Comparison of ENCODE assay signal across 2 cellular contexts in the genomic region with DNA sequence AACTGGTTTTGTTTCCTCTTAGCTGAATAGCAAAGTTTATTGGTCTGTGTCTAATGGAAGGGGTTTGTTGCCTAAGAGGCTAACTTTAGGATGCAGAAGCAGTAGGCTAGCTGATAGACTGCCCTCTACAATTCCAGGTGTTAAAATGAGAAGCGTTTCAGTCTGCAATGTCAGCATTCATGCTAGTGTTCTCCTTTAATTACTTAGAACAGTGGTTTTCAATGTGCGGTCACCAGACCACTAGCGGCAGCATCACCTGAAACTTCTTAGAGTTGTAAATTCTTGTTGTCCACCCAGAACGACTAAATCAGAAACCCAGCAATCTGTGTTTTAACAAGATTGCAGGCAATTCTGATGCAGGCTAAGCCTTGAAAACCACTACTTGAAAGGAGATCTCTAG.
TF ChIP-seq lines count a peak whose summit lies in the region.

No MANE protein-coding gene starts in this region.

TF ChIP-seq in A549, 52 proteins besides CTCF, POLR2A, EP300 and RAD21 (continued from another document):
- TF ChIP-seq, protein P1, sequence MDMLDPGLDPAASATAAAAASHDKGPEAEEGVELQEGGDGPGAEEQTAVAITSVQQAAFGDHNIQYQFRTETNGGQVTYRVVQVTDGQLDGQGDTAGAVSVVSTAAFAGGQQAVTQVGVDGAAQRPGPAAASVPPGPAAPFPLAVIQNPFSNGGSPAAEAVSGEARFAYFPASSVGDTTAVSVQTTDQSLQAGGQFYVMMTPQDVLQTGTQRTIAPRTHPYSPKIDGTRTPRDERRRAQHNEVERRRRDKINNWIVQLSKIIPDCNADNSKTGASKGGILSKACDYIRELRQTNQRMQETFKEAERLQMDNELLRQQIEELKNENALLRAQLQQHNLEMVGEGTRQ (IDR thresholded peaks at IDR 0.05): no peak
- TF ChIP-seq FOSB (CRISPR knock-in tag; IDR thresholded peaks at IDR 0.05): no peak
TF ChIP-seq in A549: peak in this region for 1.

TF ChIP-seq in GM23338, 12 proteins besides CTCF, POLR2A, EP300 and RAD21 (continued from another document):
- TF ChIP-seq, protein P2, sequence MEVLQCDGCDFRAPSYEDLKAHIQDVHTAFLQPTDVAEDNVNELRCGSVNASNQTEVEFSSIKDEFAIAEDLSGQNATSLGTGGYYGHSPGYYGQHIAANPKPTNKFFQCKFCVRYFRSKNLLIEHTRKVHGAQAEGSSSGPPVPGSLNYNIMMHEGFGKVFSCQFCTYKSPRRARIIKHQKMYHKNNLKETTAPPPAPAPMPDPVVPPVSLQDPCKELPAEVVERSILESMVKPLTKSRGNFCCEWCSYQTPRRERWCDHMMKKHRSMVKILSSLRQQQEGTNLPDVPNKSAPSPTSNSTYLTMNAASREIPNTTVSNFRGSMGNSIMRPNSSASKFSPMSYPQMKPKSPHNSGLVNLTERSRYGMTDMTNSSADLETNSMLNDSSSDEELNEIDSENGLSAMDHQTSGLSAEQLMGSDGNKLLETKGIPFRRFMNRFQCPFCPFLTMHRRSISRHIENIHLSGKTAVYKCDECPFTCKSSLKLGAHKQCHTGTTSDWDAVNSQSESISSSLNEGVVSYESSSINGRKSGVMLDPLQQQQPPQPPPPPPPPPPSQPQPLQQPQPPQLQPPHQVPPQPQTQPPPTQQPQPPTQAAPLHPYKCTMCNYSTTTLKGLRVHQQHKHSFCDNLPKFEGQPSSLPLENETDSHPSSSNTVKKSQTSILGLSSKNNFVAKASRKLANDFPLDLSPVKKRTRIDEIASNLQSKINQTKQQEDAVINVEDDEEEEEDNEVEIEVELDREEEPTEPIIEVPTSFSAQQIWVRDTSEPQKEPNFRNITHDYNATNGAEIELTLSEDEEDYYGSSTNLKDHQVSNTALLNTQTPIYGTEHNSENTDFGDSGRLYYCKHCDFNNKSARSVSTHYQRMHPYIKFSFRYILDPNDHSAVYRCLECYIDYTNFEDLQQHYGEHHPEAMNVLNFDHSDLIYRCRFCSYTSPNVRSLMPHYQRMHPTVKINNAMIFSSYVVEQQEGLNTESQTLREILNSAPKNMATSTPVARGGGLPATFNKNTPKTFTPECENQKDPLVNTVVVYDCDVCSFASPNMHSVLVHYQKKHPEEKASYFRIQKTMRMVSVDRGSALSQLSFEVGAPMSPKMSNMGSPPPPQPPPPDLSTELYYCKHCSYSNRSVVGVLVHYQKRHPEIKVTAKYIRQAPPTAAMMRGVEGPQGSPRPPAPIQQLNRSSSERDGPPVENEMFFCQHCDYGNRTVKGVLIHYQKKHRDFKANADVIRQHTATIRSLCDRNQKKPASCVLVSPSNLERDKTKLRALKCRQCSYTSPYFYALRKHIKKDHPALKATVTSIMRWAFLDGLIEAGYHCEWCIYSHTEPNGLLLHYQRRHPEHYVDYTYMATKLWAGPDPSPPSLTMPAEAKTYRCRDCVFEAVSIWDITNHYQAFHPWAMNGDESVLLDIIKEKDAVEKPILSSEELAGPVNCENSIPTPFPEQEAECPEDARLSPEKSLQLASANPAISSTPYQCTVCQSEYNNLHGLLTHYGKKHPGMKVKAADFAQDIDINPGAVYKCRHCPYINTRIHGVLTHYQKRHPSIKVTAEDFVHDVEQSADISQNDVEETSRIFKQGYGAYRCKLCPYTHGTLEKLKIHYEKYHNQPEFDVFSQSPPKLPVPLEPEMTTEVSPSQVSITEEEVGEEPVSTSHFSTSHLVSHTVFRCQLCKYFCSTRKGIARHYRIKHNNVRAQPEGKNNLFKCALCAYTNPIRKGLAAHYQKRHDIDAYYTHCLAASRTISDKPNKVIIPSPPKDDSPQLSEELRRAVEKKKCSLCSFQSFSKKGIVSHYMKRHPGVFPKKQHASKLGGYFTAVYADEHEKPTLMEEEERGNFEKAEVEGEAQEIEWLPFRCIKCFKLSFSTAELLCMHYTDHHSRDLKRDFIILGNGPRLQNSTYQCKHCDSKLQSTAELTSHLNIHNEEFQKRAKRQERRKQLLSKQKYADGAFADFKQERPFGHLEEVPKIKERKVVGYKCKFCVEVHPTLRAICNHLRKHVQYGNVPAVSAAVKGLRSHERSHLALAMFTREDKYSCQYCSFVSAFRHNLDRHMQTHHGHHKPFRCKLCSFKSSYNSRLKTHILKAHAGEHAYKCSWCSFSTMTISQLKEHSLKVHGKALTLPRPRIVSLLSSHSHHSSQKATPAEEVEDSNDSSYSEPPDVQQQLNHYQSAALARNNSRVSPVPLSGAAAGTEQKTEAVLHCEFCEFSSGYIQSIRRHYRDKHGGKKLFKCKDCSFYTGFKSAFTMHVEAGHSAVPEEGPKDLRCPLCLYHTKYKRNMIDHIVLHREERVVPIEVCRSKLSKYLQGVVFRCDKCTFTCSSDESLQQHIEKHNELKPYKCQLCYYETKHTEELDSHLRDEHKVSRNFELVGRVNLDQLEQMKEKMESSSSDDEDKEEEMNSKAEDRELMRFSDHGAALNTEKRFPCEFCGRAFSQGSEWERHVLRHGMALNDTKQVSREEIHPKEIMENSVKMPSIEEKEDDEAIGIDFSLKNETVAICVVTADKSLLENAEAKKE (CRISPR knock-in tag; IDR thresholded peaks at IDR 0.05): no peak
- TF ChIP-seq ZNF331 (CRISPR knock-in tag; IDR thresholded peaks at IDR 0.05; ENCODE audit: low read depth) (no peak), POLR2AphosphoS5 (IDR thresholded peaks at IDR 0.05; ENCODE audit: low read depth) (no peak)
TF ChIP-seq in GM23338: peak in this region for 0.
